In the genomic region with DNA sequence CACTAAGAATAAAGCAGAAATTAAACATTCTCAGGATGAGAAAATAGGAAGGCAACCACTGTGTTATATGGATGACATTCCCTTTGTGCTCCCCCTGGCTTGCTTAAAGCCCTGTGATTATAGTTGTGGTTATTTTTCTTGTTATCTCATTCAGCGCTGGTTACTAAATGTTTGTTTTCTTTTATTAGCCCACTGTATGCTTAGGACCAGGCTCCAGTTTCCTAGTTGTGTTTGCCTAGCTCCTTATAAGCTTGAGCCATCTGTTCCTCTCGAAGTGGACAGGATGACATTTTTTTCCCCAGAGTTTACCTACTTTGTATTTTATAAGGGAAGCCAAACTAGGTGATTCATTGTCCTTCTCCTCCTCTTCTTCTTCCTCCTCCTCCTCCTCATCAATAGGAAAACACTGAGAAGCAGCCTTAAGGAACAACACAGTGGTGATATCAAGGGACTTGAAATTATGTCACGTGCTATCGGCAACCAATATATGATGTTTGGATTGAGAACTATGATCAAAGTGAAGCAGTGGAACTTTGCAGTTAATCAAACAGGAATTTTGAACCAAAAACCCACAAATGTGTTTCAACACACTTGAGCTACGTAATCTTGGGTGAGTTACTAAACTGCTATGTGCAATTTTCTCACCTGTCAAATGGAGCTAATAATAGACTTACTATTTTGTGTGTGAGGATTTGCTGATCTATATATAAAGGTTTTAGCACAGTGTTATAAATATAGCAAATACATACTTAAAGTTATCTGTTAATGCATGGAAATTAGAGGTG, we compare ENCODE assay signal across 17 cellular contexts. TPM values are rescaled to one million over a fixed set of nuclear protein-coding genes. Genes with fewer than 3 reads are reported as not detected.
A peak's percentile ranks its signal among the peaks of the same experiment; 100 is the strongest.
DNase-seq lines count a peak whose midpoint lies in the region; ATAC-seq and TF ChIP-seq lines count a peak whose summit lies in the region.
"Had no signal": no experiment of that assay in that cellular context is flagged by ENCODE, and none has a peak within 500 bp of the region (broad histone marks: within the 10 kb centered on the region; RNA-seq: fewer than 3 reads in every experiment).

No MANE protein-coding gene starts in this region.

- H3K36me3 Mint-ChIP-seq in progenitor cell of endocrine pancreas (ENCODE audit: insufficient read depth), result no peaks in the 10 kb centered on the region
- H3K36me3 Mint-ChIP-seq in CD4-positive, alpha-beta memory T cell, result no peaks in the 10 kb centered on the region

- H3K9me3 Mint-ChIP-seq in progenitor cell of endocrine pancreas (ENCODE audit: low read depth), result no peaks in the 10 kb centered on the region
- peaks cover 0 to 4% (median 3%) of the 10 kb centered on the region in 8 donors for H3K9me3 Mint-ChIP-seq in CD4-positive, alpha-beta memory T cell

- ATAC-seq in HG03442 (IDR thresholded peaks at IDR 0.05; ENCODE audit: unreplicated experiment), result no peak
- ATAC-seq: HCT116, left cardiac atrium had no signal

- TF ChIP-seq CTCF in progenitor cell of endocrine pancreas (IDR thresholded peaks at IDR 0.05; ENCODE audit: unreplicated experiment), result no peak

- peak overlapping the region; percentile 10 for H3K27ac Mint-ChIP-seq in progenitor cell of endocrine pancreas
- H3K27ac Mint-ChIP-seq in CD4-positive, alpha-beta memory T cell, result no peak overlapping the region

- H3K27me3 ChIP-seq in adipocyte (replicated peaks; ENCODE audit: control insufficient read depth, insufficient read depth, low read length), result no peaks in the 10 kb centered on the region
- H3K27me3 ChIP-seq in CD4-positive, alpha-beta memory T cell (ENCODE audit: insufficient read depth, low read length), result no peaks in the 10 kb centered on the region
- H3K27me3 ChIP-seq: right atrium auricular region had no signal

- no peaks in the 10 kb centered on the region for H3K36me3 ChIP-seq in adipocyte (ENCODE audit: control insufficient read depth, insufficient read depth, low read length, severe bottlenecking)
- no peaks in the 10 kb centered on the region for H3K36me3 ChIP-seq in CD4-positive, alpha-beta memory T cell (ENCODE audit: insufficient read depth, low read length)
- H3K36me3 ChIP-seq: right atrium auricular region had no signal

- no peaks in the 10 kb centered on the region for H3K9me3 ChIP-seq in adipocyte (ENCODE audit: control insufficient read depth, low read length)
- H3K9me3 ChIP-seq in CD4-positive, alpha-beta memory T cell (ENCODE audit: control insufficient read depth in 1 of 2, low read length in 2 of 2), result no peaks in the 10 kb centered on the region
- H3K9me3 ChIP-seq: right atrium auricular region had no signal

- no peak overlapping the region for H3K4me3 Mint-ChIP-seq in progenitor cell of endocrine pancreas (ENCODE audit: low read depth)
- H3K4me3 Mint-ChIP-seq in CD4-positive, alpha-beta memory T cell, result no peak overlapping the region

- H3K4me1 ChIP-seq in adipocyte (ENCODE audit: control insufficient read depth, insufficient read depth, low read length), result no peaks in the 10 kb centered on the region
- H3K4me1 ChIP-seq in CD4-positive, alpha-beta memory T cell (ENCODE audit: insufficient read depth, low read length), result no peaks in the 10 kb centered on the region
- H3K4me1 ChIP-seq: right atrium auricular region had no signal

- H3K4me3 ChIP-seq in adipocyte (ENCODE audit: low read length), result no peak overlapping the region
- no peak overlapping the region for H3K4me3 ChIP-seq in CD4-positive, alpha-beta memory T cell (ENCODE audit: low read length in 2 of 2)
- H3K4me3 ChIP-seq: PC-9, right atrium auricular region, SK-N-MC had no signal

- DNase-seq in NCI-H1417 (lab: John Stamatoyannopoulos, UW) (peak in 2 of 3 experiments; percentile 35 to 71), NCI-H1417 treated with DMSO at 0.1 percent for 48 hours (lab: John Stamatoyannopoulos, UW) (no peak), NCI-H2196 (lab: John Stamatoyannopoulos, UW; ENCODE audit: unreplicated experiment) (peak; percentile 22), adipocyte (ENCODE audit: low read depth) (peak; percentile 29), progenitor cell of endocrine pancreas (ENCODE audit: low spot score, unreplicated experiment) (no peak)
- no peak for DNase-seq in CD4-positive, alpha-beta memory T cell
- DNase-seq in activated naive CD4-positive, alpha-beta T cell treated with Interleukin-2 at 50 U/mL for 16 hours, result no peak
- DNase-seq: 8988T; activated CD4-positive, alpha-beta T cell treated with anti-CD3 and anti-CD28 coated beads for 4 hours; activated effector memory CD4-positive, alpha-beta T cell treated with anti-CD3 and anti-CD28 coated beads, Interleukin-2, amount 50 U/mL, for 16 hours; amygdala; left cardiac atrium; PC-9 had no signal

- no peak overlapping the region for H3K9ac ChIP-seq in adipocyte (ENCODE audit: low read length)

- H3K27me3 Mint-ChIP-seq in progenitor cell of endocrine pancreas, result peaks cover 3% of the 10 kb centered on the region
- peaks cover 0 to 4% of the 10 kb centered on the region in 2 donors for H3K27me3 Mint-ChIP-seq in CD4-positive, alpha-beta memory T cell

- intact Hi-C loops in CD4-positive, alpha-beta memory T cell (cut with micrococcal nuclease), result no loop called here

- no peak overlapping the region for H3K27ac ChIP-seq in CD4-positive, alpha-beta memory T cell (ENCODE audit: low read depth, low read length)
- H3K27ac ChIP-seq: PC-9, right atrium auricular region, SK-N-MC had no signal

- peaks cover 24% of the 10 kb centered on the region for H3K4me1 Mint-ChIP-seq in progenitor cell of endocrine pancreas (ENCODE audit: low read depth)
- H3K4me1 Mint-ChIP-seq in CD4-positive, alpha-beta memory T cell, result no peaks in the 10 kb centered on the region

- POLR2A ChIA-PET in CD4-positive, alpha-beta memory T cell (lab: Charles Lee; ENCODE audit: partially characterized antibody), result no interaction called here

- CTCF ChIA-PET in CD4-positive, alpha-beta memory T cell (lab: Charles Lee; ENCODE audit: partially characterized antibody), result no interaction called here

RNA-seq across cellular contexts. Expression of gene RGS7, which starts 35.1 kb away (rescaled TPM):
- total RNA-seq in progenitor cell of endocrine pancreas, result 2.4 and 2.8 TPM in 2 replicates
- total RNA-seq in CD4-positive, alpha-beta memory T cell, result not detected
- not detected for polyA plus RNA-seq in CD4-positive, alpha-beta memory T cell
- total RNA-seq: left cardiac atrium, right atrium auricular region had no signal

Comparison
In these comparisons a context has a peak if more than half of its experiments do, and no peak if none do; other contexts are left out.
1. DNase-seq: peak in NCI-H1417 (2 of 3), NCI-H2196 (single experiment) and adipocyte (single experiment); none in NCI-H1417 treated with DMSO at 0.1 percent for 48 hours (single experiment), progenitor cell of endocrine pancreas (single experiment), CD4-positive, alpha-beta memory T cell (0 of 5) and activated naive CD4-positive, alpha-beta T cell treated with Interleukin-2 at 50 U/mL for 16 hours (single experiment).